Comparison of ENCODE assay signal across 16 cellular contexts in genomic region chr9:124062172-124062571, GRCh38. TPM values are rescaled to one million over a fixed set of nuclear protein-coding genes. Genes with fewer than 3 reads are reported as not detected.
DNase-seq lines count a peak whose midpoint lies in the region; ATAC-seq and TF ChIP-seq lines count a peak whose summit lies in the region.
"Had no signal": no experiment of that assay in that cellular context is flagged by ENCODE, and none has a peak within 500 bp of the region (broad histone marks: within the 10 kb centered on the region; RNA-seq: fewer than 3 reads in every experiment).

No MANE protein-coding gene starts in this region.

- DNase-seq in activated CD4-positive, alpha-beta T cell treated with anti-CD3 and anti-CD28 coated beads for 36 hours = peak; percentile 15
- DNase-seq in activated CD4-positive, alpha-beta T cell treated with anti-CD3 and anti-CD28 coated beads for 4 hours = no peak
- DNase-seq in HFF-Myc (ENCODE audit: extremely low read depth, low read depth) = no peak
- DNase-seq in WTC11 (ENCODE audit: low spot score) = peak; percentile 42
- no peak for DNase-seq in osteoblast (ENCODE audit: insufficient read length, low spot score, missing footprints)
- no peak for DNase-seq in NCI-H524 (lab: John Stamatoyannopoulos, UW)
- DNase-seq: CD8-positive, alpha-beta memory T cell; Karpas-422; NCI-H187; NCI-H510A treated with DMSO at 0.1 percent for 48 hours; T-cell had no signal

- no peaks in the 10 kb centered on the region for H3K4me1 ChIP-seq in osteoblast (ENCODE audit: insufficient read depth, low read length)

- intact Hi-C loops in activated CD4-positive, alpha-beta T cell treated with anti-CD3 and anti-CD28 coated beads for 36 hours (cut with DNase I, micrococcal nuclease) = no loop called here

- H3K79me2 ChIP-seq in osteoblast (ENCODE audit: insufficient read depth, low read length) = no peaks in the 10 kb centered on the region

- no peaks in the 10 kb centered on the region for H3K9me3 ChIP-seq in osteoblast (ENCODE audit: low read depth, low read length)

- H3K27me3 Mint-ChIP-seq in activated CD4-positive, alpha-beta T cell treated with anti-CD3 and anti-CD28 coated beads for 36 hours = peaks cover 14% of the 10 kb centered on the region
- peaks cover 10% of the 10 kb centered on the region for H3K27me3 Mint-ChIP-seq in WTC11 (ENCODE audit: low read depth)

- no peaks in the 10 kb centered on the region for H3K4me1 Mint-ChIP-seq in activated CD4-positive, alpha-beta T cell treated with anti-CD3 and anti-CD28 coated beads for 36 hours
- no peaks in the 10 kb centered on the region for H3K4me1 Mint-ChIP-seq in WTC11
- H3K4me1 Mint-ChIP-seq: brain; CD8-positive, alpha-beta memory T cell; T-cell had no signal

- H3K36me3 Mint-ChIP-seq in activated CD4-positive, alpha-beta T cell treated with anti-CD3 and anti-CD28 coated beads for 36 hours (ENCODE audit: low read depth) = no peaks in the 10 kb centered on the region
- no peaks in the 10 kb centered on the region for H3K36me3 Mint-ChIP-seq in WTC11
- H3K36me3 Mint-ChIP-seq: brain; CD8-positive, alpha-beta memory T cell; T-cell had no signal

- H3K27ac Mint-ChIP-seq in activated CD4-positive, alpha-beta T cell treated with anti-CD3 and anti-CD28 coated beads for 36 hours = no peak overlapping the region
- H3K27ac Mint-ChIP-seq in WTC11 = no peak overlapping the region
- H3K27ac Mint-ChIP-seq: brain; CD8-positive, alpha-beta memory T cell; T-cell had no signal

- H3K4me3 ChIP-seq in HFF-Myc (replicated peaks; ENCODE audit: low read depth, low read length) (no peak overlapping the region), osteoblast (ENCODE audit: insufficient read depth, low read length) (no peak overlapping the region)

- peaks cover 64% of the 10 kb centered on the region for H3K27me3 ChIP-seq in osteoblast (ENCODE audit: insufficient read depth, low read length)

- no peaks in the 10 kb centered on the region for H3K9me3 Mint-ChIP-seq in activated CD4-positive, alpha-beta T cell treated with anti-CD3 and anti-CD28 coated beads for 36 hours (ENCODE audit: low read depth)
- no peaks in the 10 kb centered on the region for H3K9me3 Mint-ChIP-seq in WTC11
- H3K9me3 Mint-ChIP-seq: CD8-positive, alpha-beta memory T cell; T-cell had no signal

- H3K4me2 ChIP-seq in osteoblast (ENCODE audit: insufficient read depth, low read length) = no peak overlapping the region

- no peak overlapping the region for H3K4me3 Mint-ChIP-seq in activated CD4-positive, alpha-beta T cell treated with anti-CD3 and anti-CD28 coated beads for 36 hours
- no peak overlapping the region for H3K4me3 Mint-ChIP-seq in WTC11
- H3K4me3 Mint-ChIP-seq: brain; CD8-positive, alpha-beta memory T cell; T-cell had no signal

- POLR2A ChIA-PET in activated CD4-positive, alpha-beta T cell treated with anti-CD3 and anti-CD28 coated beads for 36 hours (lab: Charles Lee) = no interaction called here
- POLR2A ChIA-PET in WTC11 (lab: Charles Lee) = no interaction called here

- no peaks in the 10 kb centered on the region for H4K20me1 ChIP-seq in osteoblast (ENCODE audit: insufficient read depth, low read length)

- ATAC-seq in activated CD4-positive, alpha-beta T cell treated with anti-CD3 and anti-CD28 coated beads for 36 hours = no peak
- ATAC-seq in WTC11 = peak; percentile 48
- ATAC-seq in HG03520 (IDR thresholded peaks at IDR 0.05; ENCODE audit: unreplicated experiment) = no peak
- no peak for ATAC-seq in GM21447 (IDR thresholded peaks at IDR 0.05; ENCODE audit: unreplicated experiment)
- ATAC-seq: T-cell had no signal

- TF ChIP-seq CTCF in HFF-Myc (IDR thresholded peaks at IDR 0.05; ENCODE audit: low read depth, low read length, missing control alignments) (peak; percentile 53), WTC11 (IDR thresholded peaks at IDR 0.05) (peak; percentile 37; the same call in 1 of the 2 replicates), osteoblast (IDR thresholded peaks at IDR 0.05; ENCODE audit: extremely low read depth, low read depth, low read length) (peak; percentile 28)

- no peak overlapping the region for H2AFZ ChIP-seq in osteoblast (ENCODE audit: low read length)

- H3K27ac ChIP-seq in osteoblast (ENCODE audit: low read depth, low read length) = no peak overlapping the region

- no peaks in the 10 kb centered on the region for H3K36me3 ChIP-seq in osteoblast (ENCODE audit: insufficient read depth, low read length)

- CTCF ChIA-PET in activated CD4-positive, alpha-beta T cell treated with anti-CD3 and anti-CD28 coated beads for 36 hours (lab: Charles Lee) = no interaction called here
- CTCF ChIA-PET in WTC11 (lab: Charles Lee) = no interaction called here

TF ChIP-seq in WTC11, 78 proteins besides CTCF, POLR2A, EP300 and RAD21:
- TF ChIP-seq MYBL2 (CRISPR knock-in tag; IDR thresholded peaks at IDR 0.05) (no peak), FOXJ3 (CRISPR knock-in tag; IDR thresholded peaks at IDR 0.05; ENCODE audit: borderline replicate concordance) (no peak), GTF2I (CRISPR knock-in tag; conservative IDR thresholded peaks at IDR 0.05) (peak; percentile 90; the same call in 1 of the 2 replicates), PRRX2 (CRISPR knock-in tag; IDR thresholded peaks at IDR 0.05) (0 out of 2 replicates have a peak, but pooled peaks have one; percentile 55), ZNF512 (CRISPR knock-in tag; IDR thresholded peaks at IDR 0.05; ENCODE audit: borderline replicate concordance) (no peak)

RNA-seq across cellular contexts. Expression of gene LHX2, which starts 50.6 kb away (rescaled TPM):
- not detected for total RNA-seq in activated CD4-positive, alpha-beta T cell treated with anti-CD3 and anti-CD28 coated beads for 36 hours
- 0.42 to 0.50 TPM in 2 of 3 replicates, not detected in the other for total RNA-seq in WTC11 (2021)
- not detected in 2 replicates for total RNA-seq in osteoblast
- total RNA-seq: CD8-positive, alpha-beta memory T cell; posterior vena cava; subcutaneous adipose tissue; T-cell had no signal

Comparison
In these comparisons a context has a peak if more than half of its experiments do, and no peak if none do; other contexts are left out.
1. DNase-seq: peak in activated CD4-positive, alpha-beta T cell treated with anti-CD3 and anti-CD28 coated beads for 36 hours (single experiment) and WTC11 (single experiment); none in activated CD4-positive, alpha-beta T cell treated with anti-CD3 and anti-CD28 coated beads for 4 hours (0 of 2), HFF-Myc (single experiment), osteoblast (single experiment) and NCI-H524 (0 of 2).
2. Peak in every context shown above with its lines, with median percentiles within 50 percentile points of each other: CTCF ChIP-seq.